In genomic region chr3:160170409-160171370, GRCh38 we compare ENCODE assay signal across 14 cellular contexts. TPM values are rescaled to one million over a fixed set of nuclear protein-coding genes. Genes with fewer than 3 reads are reported as not detected.
DNase-seq lines count a peak whose midpoint lies in the region; ATAC-seq, FAIRE-seq and TF ChIP-seq lines count a peak whose summit lies in the region.
"Had no signal": no experiment of that assay in that cellular context is flagged by ENCODE, and none has a peak within 500 bp of the region (broad histone marks: within the 10 kb centered on the region; RNA-seq: fewer than 3 reads in every experiment).

No MANE protein-coding gene starts in this region.

- H3K27me3 Mint-ChIP-seq in activated CD4-positive, alpha-beta T cell treated with anti-CD3 and anti-CD28 coated beads for 36 hours, result no peaks in the 10 kb centered on the region
- H3K27me3 Mint-ChIP-seq: stimulated activated memory B cell treated with anti-CD40 and anti-IgM and Interleukin-4, amounts not matched to agents 10 μg/mL and 1 μg/mL and 100 μg/mL, for 72 hours had no signal

- H3K27ac Mint-ChIP-seq in activated CD4-positive, alpha-beta T cell treated with anti-CD3 and anti-CD28 coated beads for 36 hours, result no peak overlapping the region
- H3K27ac Mint-ChIP-seq: stimulated activated memory B cell treated with anti-CD40 and anti-IgM and Interleukin-4, amounts not matched to agents 10 μg/mL and 1 μg/mL and 100 μg/mL, for 72 hours had no signal

- no peak overlapping the region for H3K4me3 ChIP-seq in H7 (ENCODE audit: insufficient read depth, low read depth, low read length)
- H3K4me3 ChIP-seq: coronary artery, PC-9, prostate gland had no signal

- peaks cover 13% of the 10 kb centered on the region for H3K4me1 Mint-ChIP-seq in activated CD4-positive, alpha-beta T cell treated with anti-CD3 and anti-CD28 coated beads for 36 hours
- H3K4me1 Mint-ChIP-seq: stimulated activated memory B cell treated with anti-CD40 and anti-IgM and Interleukin-4, amounts not matched to agents 10 μg/mL and 1 μg/mL and 100 μg/mL, for 72 hours had no signal

- intact Hi-C loops in activated CD4-positive, alpha-beta T cell treated with anti-CD3 and anti-CD28 coated beads for 36 hours (cut with DNase I, micrococcal nuclease), result no loop called here

- H3K9me3 Mint-ChIP-seq in activated CD4-positive, alpha-beta T cell treated with anti-CD3 and anti-CD28 coated beads for 36 hours (ENCODE audit: low read depth), result no peaks in the 10 kb centered on the region

- POLR2A ChIA-PET in activated CD4-positive, alpha-beta T cell treated with anti-CD3 and anti-CD28 coated beads for 36 hours (lab: Charles Lee), result no interaction called here

- CTCF ChIA-PET in activated CD4-positive, alpha-beta T cell treated with anti-CD3 and anti-CD28 coated beads for 36 hours (lab: Charles Lee), result no interaction called here

- in situ Hi-C loops in ACHN (cut with HindIII; ENCODE audit: low pct_ligation_motif_present, low pct_unique_long_range_greater_than_20kb, low sequenced_read_pairs), result no loop called here

- TF ChIP-seq POLR2A in GM12891 (IDR thresholded peaks at IDR 0.05; ENCODE audit: low read depth, low read length), result no peak

- no peaks in the 10 kb centered on the region for H3K36me3 Mint-ChIP-seq in activated CD4-positive, alpha-beta T cell treated with anti-CD3 and anti-CD28 coated beads for 36 hours (ENCODE audit: low read depth)
- H3K36me3 Mint-ChIP-seq: stimulated activated memory B cell treated with anti-CD40 and anti-IgM and Interleukin-4, amounts not matched to agents 10 μg/mL and 1 μg/mL and 100 μg/mL, for 72 hours had no signal

- DNase-seq in GM12891 (ENCODE audit: insufficient read length, low spot score) (no peak), H7 (no peak), ACHN (no peak)
- no peak for DNase-seq in activated CD4-positive, alpha-beta T cell treated with anti-CD3 and anti-CD28 coated beads for 48 hours
- no peak for DNase-seq in activated CD4-positive, alpha-beta T cell treated with anti-CD3 and anti-CD28 coated beads for 36 hours
- DNase-seq: NCI-H2171 treated with DMSO at 0.1 percent for 48 hours; PC-9; stimulated activated CD4-positive, alpha-beta T cell treated with anti-CD3 and anti-CD28 coated beads, Interleukin-1b, Interleukin-23, amount 100 ng/mL, for 48 hours had no signal

- H3K36me3 ChIP-seq in H7 (replicated peaks; ENCODE audit: control insufficient read depth, insufficient read depth, low read length), result no peaks in the 10 kb centered on the region
- H3K36me3 ChIP-seq: prostate gland had no signal

- peak; percentile 73 for FAIRE-seq in GM12891 (lab: Jason Lieb, UNC)

- ATAC-seq in GM19035 (IDR thresholded peaks at IDR 0.05; ENCODE audit: unreplicated experiment) (peak; percentile 50), HG02588 (IDR thresholded peaks at IDR 0.05; ENCODE audit: unreplicated experiment) (peak; percentile 73), HG03442 (IDR thresholded peaks at IDR 0.05; ENCODE audit: unreplicated experiment) (peak; percentile 67)
- no peak for ATAC-seq in activated CD4-positive, alpha-beta T cell treated with anti-CD3 and anti-CD28 coated beads for 36 hours
- ATAC-seq: stimulated activated memory B cell treated with anti-CD40 and anti-IgM and Interleukin-4, amounts not matched to agents 10 μg/mL and 1 μg/mL and 100 μg/mL, for 72 hours had no signal

- no peaks in the 10 kb centered on the region for H3K27me3 ChIP-seq in H7 (ENCODE audit: control insufficient read depth, insufficient read depth, low read length)

- no peak overlapping the region for H3K4me3 Mint-ChIP-seq in activated CD4-positive, alpha-beta T cell treated with anti-CD3 and anti-CD28 coated beads for 36 hours
- H3K4me3 Mint-ChIP-seq: stimulated activated memory B cell treated with anti-CD40 and anti-IgM and Interleukin-4, amounts not matched to agents 10 μg/mL and 1 μg/mL and 100 μg/mL, for 72 hours had no signal

TF ChIP-seq in GM12891, 5 proteins besides CTCF, POLR2A, EP300 and RAD21:
- TF ChIP-seq SPI1 (IDR thresholded peaks at IDR 0.05; ENCODE audit: low read depth, low read length) (peak; percentile 13; the same call in 1 of the 2 replicates), POU2F2 (IDR thresholded peaks at IDR 0.05; ENCODE audit: low read depth, low read length) (no peak)

RNA-seq across cellular contexts. Expression of gene C3orf80, which starts 54.5 kb away (rescaled TPM):
- polyA plus RNA-seq in GM12891 (2012; ENCODE audit: low read depth, missing spikeins), result 0.10 TPM
- 0.10 TPM in 1 of 2 replicates, not detected in the other for total RNA-seq in H7 (2014; rRNA removed; shearing (Covaris generic))
- total RNA-seq in activated CD4-positive, alpha-beta T cell treated with anti-CD3 and anti-CD28 coated beads for 36 hours, result under 1 TPM in 1 of 2 experiments, not detected in 1; 0.09 TPM
- total RNA-seq: PC-9 had no signal
